8 cellular contexts compared by ENCODE assay signal in genomic region chr16:27202923-27203428, GRCh38. TPM values are rescaled to one million over a fixed set of nuclear protein-coding genes. Genes with fewer than 3 reads are reported as not detected.
DNase-seq lines count a peak whose midpoint lies in the region; ATAC-seq and TF ChIP-seq lines count a peak whose summit lies in the region.

No MANE protein-coding gene starts in this region.

- peak overlapping the region; percentile 74 for H3K4me2 ChIP-seq in parathyroid adenoma (ENCODE audit: low read length)

- no peak for TF ChIP-seq CTCF in Caco-2 (IDR thresholded peaks at IDR 0.05; ENCODE audit: insufficient read depth in 1 of 2, low read depth in 1 of 2, low read length in 1 of 2, severe bottlenecking in 1 of 2, unreplicated experiment in 1 of 2)
- no peak for TF ChIP-seq CTCF in RWPE1 (conservative IDR thresholded peaks at IDR 0.05; ENCODE audit: low read depth)
- TF ChIP-seq CTCF in parathyroid adenoma (IDR thresholded peaks at IDR 0.05): no peak

- BruUV-seq in Caco-2 (replicated peaks; lab: Mats Ljungman, UMichigan): TSS peak; percentile 85

- POLR2A ChIA-PET in Caco-2 (lab: Charles Lee): interaction anchor here (0.7 to 1.0 kb wide), 4 partner anchors 11 to 65 kb away, joined by 3 to 6 read pairs (median 4); partner anchors contain the start of gene NSMCE1
- POLR2A ChIA-PET in RWPE1 (lab: Yijun Ruan, JAX; ENCODE audit: low non-redundant PET): no interaction called here

- peaks cover 10% of the 10 kb centered on the region for H3K36me3 Mint-ChIP-seq in Caco-2 (ENCODE audit: insufficient read depth, unreplicated experiment)

- no peaks in the 10 kb centered on the region for H3K9me3 ChIP-seq in Caco-2
- H3K9me3 ChIP-seq in esophagus (ENCODE audit: control insufficient read depth in 2 of 2, insufficient read depth in 1 of 2, low read depth in 1 of 2, low read length in 1 of 2): no peaks in the 10 kb centered on the region
- H3K9me3 ChIP-seq in parathyroid adenoma (ENCODE audit: control insufficient read depth, low read length): no peaks in the 10 kb centered on the region

- H3K4me3 Mint-ChIP-seq in Caco-2 (ENCODE audit: unreplicated experiment): peak overlapping the region; percentile 86

- no peaks in the 10 kb centered on the region for H3K27me3 Mint-ChIP-seq in Caco-2 (ENCODE audit: insufficient read depth, unreplicated experiment)

- CTCF ChIA-PET in Caco-2 (lab: Charles Lee): interaction anchor here (0.6 to 1.4 kb wide), 8 partner anchors 22 to 259 kb away, joined by 3 to 13 read pairs (median 4); no protein-coding TSS in a partner anchor
- CTCF ChIA-PET in RWPE1 (lab: Yijun Ruan, JAX): no interaction called here

- peak overlapping the region; percentile 70 for H3K9ac ChIP-seq in parathyroid adenoma

- peak overlapping the region; percentile 96 for H3K27ac Mint-ChIP-seq in Caco-2 (ENCODE audit: unreplicated experiment)

- H3K27me3 ChIP-seq in Caco-2 (replicated peaks; ENCODE audit: control insufficient read depth, insufficient read depth, low read length): no peaks in the 10 kb centered on the region
- H3K27me3 ChIP-seq in esophagus (ENCODE audit: control insufficient read depth in 1 of 2, insufficient read depth in 2 of 2, low read length in 2 of 2): no peaks in the 10 kb centered on the region
- H3K27me3 ChIP-seq in parathyroid adenoma (ENCODE audit: control insufficient read depth, insufficient read depth, low read length): no peaks in the 10 kb centered on the region

- H3K27ac ChIP-seq in RWPE1 (peak overlapping the region; percentile 94), esophagus (ENCODE audit: low read depth in 2 of 2, low read length in 1 of 2) (peak overlapping the region; percentile 99), parathyroid adenoma (peak overlapping the region; percentile 99)

- intact Hi-C loops in Caco-2 (cut with micrococcal nuclease; ENCODE audit: unreplicated experiment): no loop called here

- H3K4me3 ChIP-seq in Caco-2 (ENCODE audit: low read depth, low read length): peak overlapping the region; percentile 81
- peak overlapping the region; percentile 69 to 77 for H3K4me3 ChIP-seq in esophagus (ENCODE audit: low read depth in 1 of 2, low read length in 2 of 2)
- peak overlapping the region; percentile 74 for H3K4me3 ChIP-seq in parathyroid adenoma (ENCODE audit: low read depth, low read length)

- DNase-seq in Caco-2 (no peak), RWPE1 (ENCODE audit: low spot score) (no peak), NCI-H748 treated with DMSO at 0.1 percent for 48 hours (lab: John Stamatoyannopoulos, UW) (no peak)

- ATAC-seq in HG03432 (IDR thresholded peaks at IDR 0.05; ENCODE audit: unreplicated experiment) (no peak), HG03039 (IDR thresholded peaks at IDR 0.05; ENCODE audit: unreplicated experiment) (no peak), GM21717 (IDR thresholded peaks at IDR 0.05; ENCODE audit: unreplicated experiment) (no peak)

- H3K4me1 ChIP-seq in Caco-2 (peaks cover 12% of the 10 kb centered on the region; the same call in 1 of the 2 replicates), esophagus (ENCODE audit: control insufficient read depth in 2 of 2, insufficient read depth in 2 of 2, low read length in 1 of 2) (peaks cover 4% of the 10 kb centered on the region in 2 donors), parathyroid adenoma (no peaks in the 10 kb centered on the region)

- H3K36me3 ChIP-seq in Caco-2 (ENCODE audit: control insufficient read depth, insufficient read depth, low read length) (no peaks in the 10 kb centered on the region), esophagus (ENCODE audit: control insufficient read depth in 2 of 2, insufficient read depth in 2 of 2, low read length in 1 of 2) (no peaks in the 10 kb centered on the region), parathyroid adenoma (ENCODE audit: control insufficient read depth, insufficient read depth, low read length) (no peaks in the 10 kb centered on the region)

- WGBS in esophagus, 2 donors: 43% methylated on average over 11 of the region's 11 CpGs

- H2AFZ ChIP-seq in parathyroid adenoma: peak overlapping the region; percentile 90

- H3K4me1 Mint-ChIP-seq in Caco-2 (ENCODE audit: low read depth, unreplicated experiment): no peaks in the 10 kb centered on the region

- no peaks in the 10 kb centered on the region for H3K9me3 Mint-ChIP-seq in Caco-2 (ENCODE audit: unreplicated experiment)

- H3K79me2 ChIP-seq in parathyroid adenoma: no peaks in the 10 kb centered on the region

RNA-seq across cellular contexts. Expression of gene KDM8, which starts 0.3 kb away (rescaled TPM):
- total RNA-seq in Caco-2 (2022): 7.0 and 11.1 TPM in 2 replicates
- polyA plus RNA-seq in esophagus: 1 to 10 TPM; 2.6 to 3.7 TPM
